ENCODE assay signal across 1 cellular context in genomic region chr1:63928197-63929105, GRCh38.
TF ChIP-seq lines count a peak whose summit lies in the region.

No MANE protein-coding gene starts in this region.

TF ChIP-seq in GM23338, 12 proteins besides CTCF, POLR2A, EP300 and RAD21 (continued from another document):
- no peak for TF ChIP-seq ZNF462 (CRISPR knock-in tag; IDR thresholded peaks at IDR 0.05)
- no peak for TF ChIP-seq EZH2phosphoT487 (IDR thresholded peaks at IDR 0.05; ENCODE audit: unreplicated experiment)
